Comparison of ENCODE assay signal across 17 cellular contexts in the genomic region with DNA sequence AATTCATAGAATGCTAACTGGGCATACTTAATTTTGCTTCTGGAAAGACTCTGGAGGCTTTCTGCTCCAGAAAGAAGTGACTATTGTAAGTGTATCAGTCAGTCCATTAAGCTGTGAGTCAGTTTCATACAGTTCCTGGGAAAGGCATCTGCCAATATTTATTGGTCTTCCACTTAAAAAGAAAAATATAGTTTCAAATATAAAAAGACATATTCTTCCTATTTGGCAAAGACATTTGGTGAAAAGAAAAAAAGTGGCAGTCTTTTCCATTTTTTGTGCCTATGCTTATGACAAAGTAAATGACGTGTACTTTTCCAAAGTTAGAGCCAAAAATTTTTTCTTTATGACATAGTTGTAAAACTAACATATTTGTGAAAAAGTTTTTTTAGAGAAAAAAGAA. TPM values are rescaled to one million over a fixed set of nuclear protein-coding genes. Genes with fewer than 3 reads are reported as not detected.
"Had no signal": no experiment of that assay in that cellular context is flagged by ENCODE, and none has a peak within 500 bp of the region (broad histone marks: within the 10 kb centered on the region; RNA-seq: fewer than 3 reads in every experiment).

No MANE protein-coding gene starts in this region.

- H3K4me3 Mint-ChIP-seq: dendritic cell treated with granulocyte-macrophage colony-stimulating factor and Interleukin-4, amounts not matched to agents 40 ng/mL and 50 ng/mL, for 4 days; effector memory CD8-positive, alpha-beta T cell had no signal

- H3K9me3 ChIP-seq: esophagus muscularis mucosa, gastroesophageal sphincter, mucosa of descending colon, neutrophil, sigmoid colon, tibial nerve had no signal

- H3K27ac ChIP-seq: epithelial cell of prostate, esophagus muscularis mucosa, gastroesophageal sphincter, neutrophil, sigmoid colon, skin epidermis, tibial nerve had no signal

- H3K4me3 ChIP-seq: esophagus muscularis mucosa, mucosa of descending colon, sigmoid colon had no signal

- H3K36me3 ChIP-seq: esophagus muscularis mucosa, gastroesophageal sphincter, neutrophil, sigmoid colon, tibial nerve had no signal

- H3K36me3 Mint-ChIP-seq: naive thymus-derived CD8-positive, alpha-beta T cell had no signal

- DNase-seq: glutamatergic neuron; islet precursor cell; mucosa of descending colon; posterior cingulate gyrus; sigmoid colon; stimulated activated CD4-positive, alpha-beta T cell treated with anti-CD3 and anti-CD28 coated beads, Interleukin-12 subunit alpha, Interleukin-12 subunit beta, amount 100 ng/mL, for 4 hours; stimulated activated naive CD8-positive, alpha-beta T cell treated with anti-CD3 and anti-CD28 coated beads, Interleukin-15, Interleukin-2, amounts not matched to agents 100 U/mL and 50 U/mL, for 24 hours had no signal

- H3K27ac Mint-ChIP-seq: dendritic cell treated with granulocyte-macrophage colony-stimulating factor and Interleukin-4, amounts not matched to agents 40 ng/mL and 50 ng/mL, for 4 days; effector memory CD8-positive, alpha-beta T cell; naive thymus-derived CD8-positive, alpha-beta T cell had no signal

- H3K9me3 Mint-ChIP-seq: dendritic cell treated with granulocyte-macrophage colony-stimulating factor and Interleukin-4, amounts not matched to agents 40 ng/mL and 50 ng/mL, for 4 days; effector memory CD8-positive, alpha-beta T cell; naive thymus-derived CD8-positive, alpha-beta T cell had no signal

RNA-seq across cellular contexts. Expression of gene TMEM30B, which starts 12.3 kb away (rescaled TPM):
- total RNA-seq: fibroblast of villous mesenchyme had no signal
